1 cellular context compared by ENCODE assay signal in genomic region chr12:43832506-43833168, GRCh38.
TF ChIP-seq lines count a peak whose summit lies in the region.

No MANE protein-coding gene starts in this region.

TF ChIP-seq in GM12878, 131 proteins besides CTCF, POLR2A, EP300 and RAD21:
- TF ChIP-seq CREB1 (IDR thresholded peaks at IDR 0.05; ENCODE audit: low read depth) (no peak), RUNX3 (IDR thresholded peaks at IDR 0.05; ENCODE audit: low read length) (peak; percentile 56), REST (IDR thresholded peaks at IDR 0.05; ENCODE audit: low read depth, low read length) (peak; percentile 61; the same call in 1 of the 2 replicates), ATF2 (IDR thresholded peaks at IDR 0.05; ENCODE audit: low read length) (no peak)
